In the genomic region with DNA sequence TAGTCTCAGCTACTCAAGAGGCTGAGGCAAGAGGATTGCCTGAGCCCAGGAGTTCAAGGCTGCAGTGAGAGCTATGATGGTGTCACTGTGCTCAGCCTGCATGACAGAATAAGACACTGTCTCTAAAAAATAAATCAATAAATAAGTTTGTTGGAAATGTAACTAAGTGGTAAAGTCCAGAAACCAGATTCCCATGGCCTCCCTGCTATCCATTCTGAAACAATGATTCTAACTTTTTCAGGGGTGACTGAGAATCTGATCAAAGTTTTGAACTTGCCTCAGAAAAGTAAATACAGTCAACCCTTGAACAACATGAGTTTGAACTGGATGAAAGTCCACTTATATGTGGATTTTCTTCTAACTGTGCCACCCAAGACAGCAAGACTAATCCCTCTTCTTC, we compare ENCODE assay signal across 1 cellular context.
TF ChIP-seq lines count a peak whose summit lies in the region.

No MANE protein-coding gene starts in this region.

TF ChIP-seq in HepG2, 621 proteins besides CTCF, POLR2A, EP300 and RAD21 (continued from another document):
- 0 out of 2 replicates have a peak, but pooled peaks have one; percentile 24 for TF ChIP-seq ERF (CRISPR knock-in tag; IDR thresholded peaks at IDR 0.05)
- TF ChIP-seq, protein P1, sequence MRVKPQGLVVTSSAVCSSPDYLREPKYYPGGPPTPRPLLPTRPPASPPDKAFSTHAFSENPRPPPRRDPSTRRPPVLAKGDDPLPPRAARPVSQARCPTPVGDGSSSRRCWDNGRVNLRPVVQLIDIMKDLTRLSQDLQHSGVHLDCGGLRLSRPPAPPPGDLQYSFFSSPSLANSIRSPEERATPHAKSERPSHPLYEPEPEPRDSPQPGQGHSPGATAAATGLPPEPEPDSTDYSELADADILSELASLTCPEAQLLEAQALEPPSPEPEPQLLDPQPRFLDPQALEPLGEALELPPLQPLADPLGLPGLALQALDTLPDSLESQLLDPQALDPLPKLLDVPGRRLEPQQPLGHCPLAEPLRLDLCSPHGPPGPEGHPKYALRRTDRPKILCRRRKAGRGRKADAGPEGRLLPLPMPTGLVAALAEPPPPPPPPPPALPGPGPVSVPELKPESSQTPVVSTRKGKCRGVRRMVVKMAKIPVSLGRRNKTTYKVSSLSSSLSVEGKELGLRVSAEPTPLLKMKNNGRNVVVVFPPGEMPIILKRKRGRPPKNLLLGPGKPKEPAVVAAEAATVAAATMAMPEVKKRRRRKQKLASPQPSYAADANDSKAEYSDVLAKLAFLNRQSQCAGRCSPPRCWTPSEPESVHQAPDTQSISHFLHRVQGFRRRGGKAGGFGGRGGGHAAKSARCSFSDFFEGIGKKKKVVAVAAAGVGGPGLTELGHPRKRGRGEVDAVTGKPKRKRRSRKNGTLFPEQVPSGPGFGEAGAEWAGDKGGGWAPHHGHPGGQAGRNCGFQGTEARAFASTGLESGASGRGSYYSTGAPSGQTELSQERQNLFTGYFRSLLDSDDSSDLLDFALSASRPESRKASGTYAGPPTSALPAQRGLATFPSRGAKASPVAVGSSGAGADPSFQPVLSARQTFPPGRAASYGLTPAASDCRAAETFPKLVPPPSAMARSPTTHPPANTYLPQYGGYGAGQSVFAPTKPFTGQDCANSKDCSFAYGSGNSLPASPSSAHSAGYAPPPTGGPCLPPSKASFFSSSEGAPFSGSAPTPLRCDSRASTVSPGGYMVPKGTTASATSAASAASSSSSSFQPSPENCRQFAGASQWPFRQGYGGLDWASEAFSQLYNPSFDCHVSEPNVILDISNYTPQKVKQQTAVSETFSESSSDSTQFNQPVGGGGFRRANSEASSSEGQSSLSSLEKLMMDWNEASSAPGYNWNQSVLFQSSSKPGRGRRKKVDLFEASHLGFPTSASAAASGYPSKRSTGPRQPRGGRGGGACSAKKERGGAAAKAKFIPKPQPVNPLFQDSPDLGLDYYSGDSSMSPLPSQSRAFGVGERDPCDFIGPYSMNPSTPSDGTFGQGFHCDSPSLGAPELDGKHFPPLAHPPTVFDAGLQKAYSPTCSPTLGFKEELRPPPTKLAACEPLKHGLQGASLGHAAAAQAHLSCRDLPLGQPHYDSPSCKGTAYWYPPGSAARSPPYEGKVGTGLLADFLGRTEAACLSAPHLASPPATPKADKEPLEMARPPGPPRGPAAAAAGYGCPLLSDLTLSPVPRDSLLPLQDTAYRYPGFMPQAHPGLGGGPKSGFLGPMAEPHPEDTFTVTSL (CRISPR knock-in tag; IDR thresholded peaks at IDR 0.05; ENCODE audit: borderline replicate concordance), result peak; percentile 75; the same call in 1 of the 2 replicates
- TF ChIP-seq, protein P2, sequence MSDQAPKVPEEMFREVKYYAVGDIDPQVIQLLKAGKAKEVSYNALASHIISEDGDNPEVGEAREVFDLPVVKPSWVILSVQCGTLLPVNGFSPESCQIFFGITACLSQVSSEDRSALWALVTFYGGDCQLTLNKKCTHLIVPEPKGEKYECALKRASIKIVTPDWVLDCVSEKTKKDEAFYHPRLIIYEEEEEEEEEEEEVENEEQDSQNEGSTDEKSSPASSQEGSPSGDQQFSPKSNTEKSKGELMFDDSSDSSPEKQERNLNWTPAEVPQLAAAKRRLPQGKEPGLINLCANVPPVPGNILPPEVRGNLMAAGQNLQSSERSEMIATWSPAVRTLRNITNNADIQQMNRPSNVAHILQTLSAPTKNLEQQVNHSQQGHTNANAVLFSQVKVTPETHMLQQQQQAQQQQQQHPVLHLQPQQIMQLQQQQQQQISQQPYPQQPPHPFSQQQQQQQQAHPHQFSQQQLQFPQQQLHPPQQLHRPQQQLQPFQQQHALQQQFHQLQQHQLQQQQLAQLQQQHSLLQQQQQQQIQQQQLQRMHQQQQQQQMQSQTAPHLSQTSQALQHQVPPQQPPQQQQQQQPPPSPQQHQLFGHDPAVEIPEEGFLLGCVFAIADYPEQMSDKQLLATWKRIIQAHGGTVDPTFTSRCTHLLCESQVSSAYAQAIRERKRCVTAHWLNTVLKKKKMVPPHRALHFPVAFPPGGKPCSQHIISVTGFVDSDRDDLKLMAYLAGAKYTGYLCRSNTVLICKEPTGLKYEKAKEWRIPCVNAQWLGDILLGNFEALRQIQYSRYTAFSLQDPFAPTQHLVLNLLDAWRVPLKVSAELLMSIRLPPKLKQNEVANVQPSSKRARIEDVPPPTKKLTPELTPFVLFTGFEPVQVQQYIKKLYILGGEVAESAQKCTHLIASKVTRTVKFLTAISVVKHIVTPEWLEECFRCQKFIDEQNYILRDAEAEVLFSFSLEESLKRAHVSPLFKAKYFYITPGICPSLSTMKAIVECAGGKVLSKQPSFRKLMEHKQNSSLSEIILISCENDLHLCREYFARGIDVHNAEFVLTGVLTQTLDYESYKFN (CRISPR knock-in tag; conservative IDR thresholded peaks at IDR 0.05), result peak; percentile 89
- peak; percentile 62; the same call in 1 of the 2 replicates for TF ChIP-seq MED1 (CRISPR knock-in tag; IDR thresholded peaks at IDR 0.05)
- no peak for TF ChIP-seq MAZ (IDR thresholded peaks at IDR 0.05; ENCODE audit: borderline replicate concordance, low read depth, low read length)
- peak; percentile 16; the same call in 1 of the 2 replicates for TF ChIP-seq MAZ (CRISPR knock-in tag; IDR thresholded peaks at IDR 0.05; ENCODE audit: low read depth)
- TF ChIP-seq PCBP2 (optimal IDR thresholded peaks at IDR 0.05; ENCODE audit: low read depth, low read length, poor library complexity, severe bottlenecking), result no peak
- TF ChIP-seq, protein P3, sequence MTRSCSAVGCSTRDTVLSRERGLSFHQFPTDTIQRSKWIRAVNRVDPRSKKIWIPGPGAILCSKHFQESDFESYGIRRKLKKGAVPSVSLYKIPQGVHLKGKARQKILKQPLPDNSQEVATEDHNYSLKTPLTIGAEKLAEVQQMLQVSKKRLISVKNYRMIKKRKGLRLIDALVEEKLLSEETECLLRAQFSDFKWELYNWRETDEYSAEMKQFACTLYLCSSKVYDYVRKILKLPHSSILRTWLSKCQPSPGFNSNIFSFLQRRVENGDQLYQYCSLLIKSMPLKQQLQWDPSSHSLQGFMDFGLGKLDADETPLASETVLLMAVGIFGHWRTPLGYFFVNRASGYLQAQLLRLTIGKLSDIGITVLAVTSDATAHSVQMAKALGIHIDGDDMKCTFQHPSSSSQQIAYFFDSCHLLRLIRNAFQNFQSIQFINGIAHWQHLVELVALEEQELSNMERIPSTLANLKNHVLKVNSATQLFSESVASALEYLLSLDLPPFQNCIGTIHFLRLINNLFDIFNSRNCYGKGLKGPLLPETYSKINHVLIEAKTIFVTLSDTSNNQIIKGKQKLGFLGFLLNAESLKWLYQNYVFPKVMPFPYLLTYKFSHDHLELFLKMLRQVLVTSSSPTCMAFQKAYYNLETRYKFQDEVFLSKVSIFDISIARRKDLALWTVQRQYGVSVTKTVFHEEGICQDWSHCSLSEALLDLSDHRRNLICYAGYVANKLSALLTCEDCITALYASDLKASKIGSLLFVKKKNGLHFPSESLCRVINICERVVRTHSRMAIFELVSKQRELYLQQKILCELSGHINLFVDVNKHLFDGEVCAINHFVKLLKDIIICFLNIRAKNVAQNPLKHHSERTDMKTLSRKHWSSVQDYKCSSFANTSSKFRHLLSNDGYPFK (CRISPR knock-in tag; IDR thresholded peaks at IDR 0.05; ENCODE audit: borderline replicate concordance), result no peak
- TF ChIP-seq NR2F2 (IDR thresholded peaks at IDR 0.05; ENCODE audit: borderline replicate concordance, low read depth), result 0 out of 2 replicates have a peak, but pooled peaks have one; percentile 22
- TF ChIP-seq SOX6 (IDR thresholded peaks at IDR 0.05), result no peak
- peak; percentile 83 for TF ChIP-seq SOX6 (CRISPR knock-in tag; IDR thresholded peaks at IDR 0.05)
- TF ChIP-seq CREB1 (IDR thresholded peaks at IDR 0.05), result no peak
- peak; percentile 47 for TF ChIP-seq CREB1 (CRISPR knock-in tag; IDR thresholded peaks at IDR 0.05)
- TF ChIP-seq NCOA2 (CRISPR knock-in tag; IDR thresholded peaks at IDR 0.05), result peak; percentile 48; the same call in 1 of the 2 replicates
- TF ChIP-seq DPF2 (CRISPR knock-in tag; IDR thresholded peaks at IDR 0.05; ENCODE audit: borderline replicate concordance, low read depth), result peak; percentile 56; the same call in 1 of the 2 replicates
- peak in 1 of 2 experiments; percentile 5; a peak in 1 of 4 replicates for TF ChIP-seq NR2F1 (CRISPR knock-in tag; IDR thresholded peaks at IDR 0.05)
- peak; percentile 57; the same call in 1 of the 2 replicates for TF ChIP-seq CREM (IDR thresholded peaks at IDR 0.05)
- TF ChIP-seq CREM (CRISPR knock-in tag; IDR thresholded peaks at IDR 0.05), result no peak
- 0 out of 2 replicates have a peak, but pooled peaks have one; percentile 26 for TF ChIP-seq ZNF878 (CRISPR knock-in tag; IDR thresholded peaks at IDR 0.05)
- no peak for TF ChIP-seq HNRNPUL1 (IDR thresholded peaks at IDR 0.05; ENCODE audit: low read depth, low read length)
- peak; percentile 12; the same call in 1 of the 2 replicates for TF ChIP-seq MIXL1 (CRISPR knock-in tag; IDR thresholded peaks at IDR 0.05)
- TF ChIP-seq, protein P4, sequence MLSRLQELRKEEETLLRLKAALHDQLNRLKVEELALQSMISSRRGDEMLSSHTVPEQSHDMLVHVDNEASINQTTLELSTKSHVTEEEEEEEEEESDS (CRISPR knock-in tag; IDR thresholded peaks at IDR 0.05; ENCODE audit: borderline replicate concordance), result no peak
- peak; percentile 53 for TF ChIP-seq HDAC1 (CRISPR knock-in tag; IDR thresholded peaks at IDR 0.05)
- TF ChIP-seq, protein P5, sequence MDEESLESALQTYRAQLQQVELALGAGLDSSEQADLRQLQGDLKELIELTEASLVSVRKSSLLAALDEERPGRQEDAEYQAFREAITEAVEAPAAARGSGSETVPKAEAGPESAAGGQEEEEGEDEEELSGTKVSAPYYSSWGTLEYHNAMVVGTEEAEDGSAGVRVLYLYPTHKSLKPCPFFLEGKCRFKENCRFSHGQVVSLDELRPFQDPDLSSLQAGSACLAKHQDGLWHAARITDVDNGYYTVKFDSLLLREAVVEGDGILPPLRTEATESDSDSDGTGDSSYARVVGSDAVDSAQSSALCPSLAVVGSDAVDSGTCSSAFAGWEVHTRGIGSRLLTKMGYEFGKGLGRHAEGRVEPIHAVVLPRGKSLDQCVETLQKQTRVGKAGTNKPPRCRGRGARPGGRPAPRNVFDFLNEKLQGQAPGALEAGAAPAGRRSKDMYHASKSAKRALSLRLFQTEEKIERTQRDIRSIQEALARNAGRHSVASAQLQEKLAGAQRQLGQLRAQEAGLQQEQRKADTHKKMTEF (CRISPR knock-in tag; IDR thresholded peaks at IDR 0.05), result peak; percentile 41
- no peak for TF ChIP-seq BORCS8-MEF2B (CRISPR knock-in tag; IDR thresholded peaks at IDR 0.05)
